In the genomic region with DNA sequence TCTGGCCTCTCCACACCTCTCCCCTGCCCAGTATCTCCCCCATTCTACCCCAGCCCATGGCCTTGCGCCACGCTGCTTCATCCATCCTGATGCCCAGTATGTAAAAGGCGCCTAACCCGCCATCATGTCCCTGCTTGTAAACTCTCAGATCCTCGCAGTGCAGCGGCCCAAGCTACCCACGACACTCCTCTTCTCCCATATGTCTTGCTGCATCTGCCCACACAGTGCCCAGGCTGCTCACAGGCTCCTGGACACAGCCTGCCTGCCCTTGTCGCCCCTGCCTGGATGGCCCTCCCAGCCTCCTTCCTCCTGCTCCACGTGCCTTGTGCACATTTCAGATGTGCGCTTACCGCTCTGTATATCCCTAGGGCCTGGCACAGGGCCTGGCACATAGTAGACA, we compare ENCODE assay signal across 1 cellular context.
A peak's percentile ranks its signal among the peaks of the same experiment; 100 is the strongest.
TF ChIP-seq lines count a peak whose summit lies in the region.

No MANE protein-coding gene starts in this region.

TF ChIP-seq in K562, 482 proteins besides CTCF, POLR2A, EP300 and RAD21:
- TF ChIP-seq, protein P1, sequence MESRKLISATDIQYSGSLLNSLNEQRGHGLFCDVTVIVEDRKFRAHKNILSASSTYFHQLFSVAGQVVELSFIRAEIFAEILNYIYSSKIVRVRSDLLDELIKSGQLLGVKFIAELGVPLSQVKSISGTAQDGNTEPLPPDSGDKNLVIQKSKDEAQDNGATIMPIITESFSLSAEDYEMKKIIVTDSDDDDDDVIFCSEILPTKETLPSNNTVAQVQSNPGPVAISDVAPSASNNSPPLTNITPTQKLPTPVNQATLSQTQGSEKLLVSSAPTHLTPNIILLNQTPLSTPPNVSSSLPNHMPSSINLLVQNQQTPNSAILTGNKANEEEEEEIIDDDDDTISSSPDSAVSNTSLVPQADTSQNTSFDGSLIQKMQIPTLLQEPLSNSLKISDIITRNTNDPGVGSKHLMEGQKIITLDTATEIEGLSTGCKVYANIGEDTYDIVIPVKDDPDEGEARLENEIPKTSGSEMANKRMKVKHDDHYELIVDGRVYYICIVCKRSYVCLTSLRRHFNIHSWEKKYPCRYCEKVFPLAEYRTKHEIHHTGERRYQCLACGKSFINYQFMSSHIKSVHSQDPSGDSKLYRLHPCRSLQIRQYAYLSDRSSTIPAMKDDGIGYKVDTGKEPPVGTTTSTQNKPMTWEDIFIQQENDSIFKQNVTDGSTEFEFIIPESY (CRISPR knock-in tag; IDR thresholded peaks at IDR 0.05) = peak; percentile 32; the same call in 1 of the 2 replicates
- no peak for TF ChIP-seq FOXM1 (IDR thresholded peaks at IDR 0.05; ENCODE audit: low read depth)
- TF ChIP-seq FOXM1 (CRISPR knock-in tag; IDR thresholded peaks at IDR 0.05; ENCODE audit: low read depth) = no peak
- 0 out of 2 replicates have a peak, but pooled peaks have one; percentile 45 for TF ChIP-seq GATAD2A (IDR thresholded peaks at IDR 0.05)
- TF ChIP-seq KDM5B (IDR thresholded peaks at IDR 0.05; ENCODE audit: insufficient replicate concordance, low read depth, low read length) = peak; percentile 17
TF ChIP-seq in K562: peak in this region for 3.
